ENCODE assay signal across 20 cellular contexts in the genomic region with DNA sequence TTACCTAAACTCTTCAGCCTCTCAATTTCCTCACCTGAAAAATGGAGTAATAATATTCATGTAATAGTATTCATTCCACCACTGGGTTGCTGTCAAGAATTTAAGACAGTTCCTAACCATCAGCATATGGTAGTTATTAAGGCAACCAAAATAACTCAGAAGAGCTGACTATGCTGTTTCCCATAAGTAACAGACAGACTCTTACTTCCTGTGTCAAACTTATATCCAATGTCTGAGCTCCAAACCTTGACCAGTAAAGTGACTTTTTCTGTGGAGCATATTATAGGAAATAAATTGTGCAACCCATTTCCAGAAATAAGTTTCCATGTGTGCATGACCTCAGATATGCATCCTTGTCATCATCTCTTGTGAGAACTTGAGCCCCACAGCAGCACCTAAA.
DNase-seq lines count a peak whose midpoint lies in the region; ATAC-seq and TF ChIP-seq lines count a peak whose summit lies in the region.
"Had no signal": no experiment of that assay in that cellular context is flagged by ENCODE, and none has a peak within 500 bp of the region (broad histone marks: within the 10 kb centered on the region; RNA-seq: fewer than 3 reads in every experiment).

No MANE protein-coding gene starts in this region.

- POLR2A ChIA-PET in activated CD4-positive, alpha-beta T cell treated with anti-CD3 and anti-CD28 coated beads for 36 hours (lab: Charles Lee) = no interaction called here
- POLR2A ChIA-PET in PC-3 (lab: Charles Lee; ENCODE audit: unreplicated experiment) = no interaction called here

- no peaks in the 10 kb centered on the region for H3K79me1 ChIP-seq in mesenchymal stem cell (replicated peaks; ENCODE audit: low read length, poor library complexity, severe bottlenecking)

- H3K9ac ChIP-seq in mesenchymal stem cell (ENCODE audit: low read length) = no peak overlapping the region
- no peak overlapping the region for H3K9ac ChIP-seq in PC-3 (ENCODE audit: low read length)

- no peak overlapping the region for H2BK5ac ChIP-seq in mesenchymal stem cell (ENCODE audit: low read depth, low read length, poor library complexity, severe bottlenecking)

- no peaks in the 10 kb centered on the region for H3K27me3 Mint-ChIP-seq in activated CD4-positive, alpha-beta T cell treated with anti-CD3 and anti-CD28 coated beads for 36 hours

- no peak overlapping the region for H3K27ac ChIP-seq in mesenchymal stem cell (ENCODE audit: low read length, poor library complexity, severe bottlenecking)
- no peak overlapping the region for H3K27ac ChIP-seq in PC-3 (ENCODE audit: low read length)
- H3K27ac ChIP-seq: SJSA1, transverse colon had no signal

- H4K8ac ChIP-seq in mesenchymal stem cell (ENCODE audit: low read length) = no peak overlapping the region

- no peaks in the 10 kb centered on the region for H3K9me2 ChIP-seq in PC-3 (replicated peaks; ENCODE audit: low read length)

- H2AFZ ChIP-seq in mesenchymal stem cell (ENCODE audit: low read depth, low read length) (no peak overlapping the region), PC-3 (ENCODE audit: low read length) (no peak overlapping the region)

- H3K4me2 ChIP-seq in mesenchymal stem cell (ENCODE audit: low read length, poor library complexity, severe bottlenecking) = no peak overlapping the region
- H3K4me2 ChIP-seq in PC-3 (ENCODE audit: low read length) = no peak overlapping the region

- TF ChIP-seq POLR2A in GM18505 (IDR thresholded peaks at IDR 0.05; ENCODE audit: borderline replicate concordance, extremely low read depth, insufficient read depth, insufficient read length) = no peak

- ATAC-seq in activated CD4-positive, alpha-beta T cell treated with anti-CD3 and anti-CD28 coated beads for 36 hours = no peak
- no peak for ATAC-seq in activated naive CD4-positive, alpha-beta T cell treated with anti-CD3 and anti-CD28 coated beads, Interleukin-2, amount 50 U/mL, for 72 hours
- ATAC-seq in PC-3 = no peak
- no peak for ATAC-seq in HG02885 (IDR thresholded peaks at IDR 0.05; ENCODE audit: poor library complexity, unreplicated experiment)
- ATAC-seq in GM18505 (IDR thresholded peaks at IDR 0.05; ENCODE audit: unreplicated experiment) = no peak

- no peak for DNase-seq in activated CD4-positive, alpha-beta T cell treated with anti-CD3 and anti-CD28 coated beads for 36 hours
- DNase-seq in activated CD4-positive, alpha-beta T cell treated with anti-CD3 and anti-CD28 coated beads, Interleukin-2, amount 50 U/mL, for 4 hours = no peak
- DNase-seq in GM04503 (ENCODE audit: low read depth) = peak; percentile 40
- DNase-seq in activated naive CD4-positive, alpha-beta T cell treated with anti-CD3 and anti-CD28 coated beads, Interleukin-2, amount 50 U/mL, for 72 hours (ENCODE audit: low spot score in 2 of 2) = no peak
- peak; percentile 20 for DNase-seq in mesenchymal stem cell
- no peak for DNase-seq in PC-3
- DNase-seq: activated T-cell treated with anti-CD3 and anti-CD28 coated beads for 4 hours; amniotic stem cell; hypothalamus; kidney glomerular epithelial cell; mesendoderm; MG63; NCI-H2029 treated with DMSO at 0.1 percent for 48 hours; NCI-H524 treated with DMSO at 0.1 percent for 48 hours; stimulated activated naive CD4-positive, alpha-beta T cell; T1000; transverse colon had no signal

- H3K36me3 ChIP-seq in mesenchymal stem cell (ENCODE audit: control insufficient read depth in 1 of 2, insufficient read depth in 2 of 2, low read depth in 1 of 2, low read length in 2 of 2) (no peaks in the 10 kb centered on the region), PC-3 (ENCODE audit: low read depth, low read length) (no peaks in the 10 kb centered on the region)
- H3K36me3 ChIP-seq: MG63, transverse colon had no signal

- H2BK120ac ChIP-seq in mesenchymal stem cell (ENCODE audit: low read depth, low read length) = no peak overlapping the region

- peaks cover 75% of the 10 kb centered on the region for H3K4me1 Mint-ChIP-seq in activated CD4-positive, alpha-beta T cell treated with anti-CD3 and anti-CD28 coated beads for 36 hours

- H2BK12ac ChIP-seq in mesenchymal stem cell (ENCODE audit: low read length in 2 of 2) = no peak overlapping the region

- H3K79me2 ChIP-seq in PC-3 (ENCODE audit: low read length) = no peaks in the 10 kb centered on the region

- no peak overlapping the region for H3K23ac ChIP-seq in mesenchymal stem cell (ENCODE audit: low read length in 2 of 2)

- no peak overlapping the region for H3K4me3 ChIP-seq in mesenchymal stem cell (ENCODE audit: insufficient read depth in 1 of 2, low read depth in 1 of 2, low read length in 2 of 2)
- H3K4me3 ChIP-seq in PC-3 (ENCODE audit: low read length) = no peak overlapping the region
- H3K4me3 ChIP-seq: MG63, SJSA1, transverse colon had no signal

- no peaks in the 10 kb centered on the region for H4K20me1 ChIP-seq in PC-3 (ENCODE audit: low read length)

- no peak overlapping the region for H2BK15ac ChIP-seq in mesenchymal stem cell (ENCODE audit: low read depth, poor library complexity, severe bottlenecking)

- H3F3A ChIP-seq in PC-3 (ENCODE audit: low read length, unreplicated experiment) = no peaks in the 10 kb centered on the region

- no peak overlapping the region for H3K4ac ChIP-seq in mesenchymal stem cell (ENCODE audit: low read depth in 1 of 2, low read length in 2 of 2)

- H3K9me3 Mint-ChIP-seq in activated CD4-positive, alpha-beta T cell treated with anti-CD3 and anti-CD28 coated beads for 36 hours (ENCODE audit: low read depth) = no peaks in the 10 kb centered on the region
- H3K9me3 Mint-ChIP-seq in activated naive CD4-positive, alpha-beta T cell treated with anti-CD3 and anti-CD28 coated beads, Interleukin-2, amount 50 U/mL, for 72 hours = no peaks in the 10 kb centered on the region

- H2AK5ac ChIP-seq in mesenchymal stem cell (ENCODE audit: low read length, severe bottlenecking) = no peak overlapping the region

- BruUV-seq in PC-3 (replicated peaks; lab: Mats Ljungman, UMichigan) = no TSS peak

- TF ChIP-seq CTCF in PC-3 (conservative IDR thresholded peaks at IDR 0.05; ENCODE audit: low read depth, low read length) = no peak

- H3K4me1 ChIP-seq in mesenchymal stem cell (ENCODE audit: control insufficient read depth, insufficient read depth, low read depth, low read length) (peaks cover 3% of the 10 kb centered on the region), PC-3 (ENCODE audit: insufficient read depth, low read length) (no peaks in the 10 kb centered on the region)

- H3K36me3 Mint-ChIP-seq in activated CD4-positive, alpha-beta T cell treated with anti-CD3 and anti-CD28 coated beads for 36 hours (ENCODE audit: low read depth) = peaks cover 61% of the 10 kb centered on the region
- peaks cover 9 to 78% of the 10 kb centered on the region in 2 donors for H3K36me3 Mint-ChIP-seq in activated naive CD4-positive, alpha-beta T cell treated with anti-CD3 and anti-CD28 coated beads, Interleukin-2, amount 50 U/mL, for 72 hours

- H3K9me3 ChIP-seq in mesenchymal stem cell (ENCODE audit: control insufficient read depth, low read length) = no peaks in the 10 kb centered on the region
- H3K9me3 ChIP-seq in PC-3 (ENCODE audit: low read length) = no peaks in the 10 kb centered on the region
- H3K9me3 ChIP-seq: MG63, SJSA1, transverse colon had no signal

- no peak overlapping the region for H3K4me3 Mint-ChIP-seq in activated CD4-positive, alpha-beta T cell treated with anti-CD3 and anti-CD28 coated beads for 36 hours

- intact Hi-C loops in activated CD4-positive, alpha-beta T cell treated with anti-CD3 and anti-CD28 coated beads for 36 hours (cut with DNase I, micrococcal nuclease) = no loop called here
- intact Hi-C loops in PC-3 (cut with micrococcal nuclease) = loop anchor here (10.0 kb wide), 2 partner anchors 96 to 286 kb away; a partner anchor contains a TSS

- CTCF ChIA-PET in activated CD4-positive, alpha-beta T cell treated with anti-CD3 and anti-CD28 coated beads for 36 hours (lab: Charles Lee) = interaction anchor here (0.8 to 2.1 kb wide), 7 partner anchors 12 to 95 kb away, joined by 3 to 6 read pairs (median 5); no protein-coding TSS in a partner anchor
- CTCF ChIA-PET in PC-3 (lab: Charles Lee) = no interaction called here

- peak overlapping the region; percentile 55 for H3K27ac Mint-ChIP-seq in activated CD4-positive, alpha-beta T cell treated with anti-CD3 and anti-CD28 coated beads for 36 hours
- H3K27ac Mint-ChIP-seq in activated naive CD4-positive, alpha-beta T cell treated with anti-CD3 and anti-CD28 coated beads, Interleukin-2, amount 50 U/mL, for 72 hours = peak overlapping the region; percentile 48 to 56

- no peak overlapping the region for H3K14ac ChIP-seq in mesenchymal stem cell (ENCODE audit: low read length in 2 of 2)

- H3K27me3 ChIP-seq in mesenchymal stem cell (ENCODE audit: control insufficient read depth in 1 of 2, insufficient read depth in 1 of 2, low read length in 2 of 2) = no peaks in the 10 kb centered on the region
- no peaks in the 10 kb centered on the region for H3K27me3 ChIP-seq in PC-3 (ENCODE audit: low read length)
- H3K27me3 ChIP-seq: MG63, SJSA1, transverse colon had no signal

- no peak overlapping the region for H4K91ac ChIP-seq in mesenchymal stem cell (ENCODE audit: low read length)

- H3K18ac ChIP-seq in mesenchymal stem cell (ENCODE audit: low read depth in 1 of 2, low read length in 2 of 2) = no peak overlapping the region

Comparison
In these comparisons a context has a peak if more than half of its experiments do, and no peak if none do; other contexts are left out.
1. DNase-seq: peak in GM04503 (single experiment) and mesenchymal stem cell (single experiment); none in activated CD4-positive, alpha-beta T cell treated with anti-CD3 and anti-CD28 coated beads for 36 hours (single experiment), activated CD4-positive, alpha-beta T cell treated with anti-CD3 and anti-CD28 coated beads, Interleukin-2, amount 50 U/mL, for 4 hours (0 of 2), activated naive CD4-positive, alpha-beta T cell treated with anti-CD3 and anti-CD28 coated beads, Interleukin-2, amount 50 U/mL, for 72 hours (0 of 2) and PC-3 (single experiment).